16 cellular contexts compared by ENCODE assay signal in genomic region chr6:31057426-31058003, GRCh38. TPM values are rescaled to one million over a fixed set of nuclear protein-coding genes. Genes with fewer than 3 reads are reported as not detected.
DNase-seq lines count a peak whose midpoint lies in the region; FAIRE-seq and TF ChIP-seq lines count a peak whose summit lies in the region.
"Had no signal": no experiment of that assay in that cellular context is flagged by ENCODE, and none has a peak within 500 bp of the region (broad histone marks: within the 10 kb centered on the region; RNA-seq: fewer than 3 reads in every experiment).

No MANE protein-coding gene starts in this region.

- BruUV-seq in PC-9 (replicated peaks; lab: Mats Ljungman, UMichigan): no TSS peak

- no peak overlapping the region for H3K4me3 ChIP-seq in PC-9
- H3K4me3 ChIP-seq in epithelial cell of esophagus (ENCODE audit: low read length): no peak overlapping the region
- H3K4me3 ChIP-seq: BLaER1, uterus had no signal

- no peak for TF ChIP-seq CTCF in PC-9 (conservative IDR thresholded peaks at IDR 0.05)
- TF ChIP-seq CTCF in epithelial cell of esophagus (IDR thresholded peaks at IDR 0.05; ENCODE audit: insufficient read depth, low read depth, low read length, missing control alignments): no peak
- no peak for TF ChIP-seq CTCF in nephron progenitor cell (IDR thresholded peaks at IDR 0.05)

- H4K20me1 ChIP-seq in PC-9 (ENCODE audit: insufficient read depth): no peaks in the 10 kb centered on the region

- intact Hi-C loops in PC-9 (cut with micrococcal nuclease; ENCODE audit: unreplicated experiment): loop anchor here (5.0 kb wide), 1 partner anchor 50 kb away; no protein-coding TSS in a partner anchor

- no peaks in the 10 kb centered on the region for H3K36me3 Mint-ChIP-seq in nephron progenitor cell (ENCODE audit: low read depth)
- H3K36me3 Mint-ChIP-seq: naive thymus-derived CD8-positive, alpha-beta T cell had no signal

- peak overlapping the region; percentile 57 for H3K27ac ChIP-seq in PC-9
- H3K27ac ChIP-seq: BLaER1, brain microvascular endothelial cell, uterus had no signal

- no peaks in the 10 kb centered on the region for H3K79me2 ChIP-seq in PC-9 (ENCODE audit: low read depth)

- CTCF ChIA-PET in PC-9 (lab: Charles Lee): interaction anchor here (0.7 kb wide), 1 partner anchor 252 kb away, joined by 10 read pairs; no protein-coding TSS in a partner anchor

- peaks cover 43% of the 10 kb centered on the region for H3K4me1 Mint-ChIP-seq in nephron progenitor cell
- H3K4me1 Mint-ChIP-seq: naive thymus-derived CD8-positive, alpha-beta T cell had no signal

- H3K4me3 Mint-ChIP-seq in nephron progenitor cell: no peak overlapping the region
- H3K4me3 Mint-ChIP-seq: activated T-cell treated with anti-CD3 and anti-CD28 coated beads, Interleukin-2, amount 50 U/mL, for 24 hours; naive thymus-derived CD8-positive, alpha-beta T cell had no signal

- peaks cover 41% of the 10 kb centered on the region for H3F3A ChIP-seq in PC-9 (ENCODE audit: insufficient read depth, low read depth)

- no peaks in the 10 kb centered on the region for H3K9me3 Mint-ChIP-seq in nephron progenitor cell
- H3K9me3 Mint-ChIP-seq: activated T-cell treated with anti-CD3 and anti-CD28 coated beads, Interleukin-2, amount 50 U/mL, for 24 hours; naive thymus-derived CD8-positive, alpha-beta T cell had no signal

- no peaks in the 10 kb centered on the region for H3K27me3 ChIP-seq in PC-9 (ENCODE audit: insufficient read depth, low read depth)
- H3K27me3 ChIP-seq: BLaER1, brain microvascular endothelial cell, uterus had no signal

- DNase-seq in Ammon's horn (ENCODE audit: low spot score) (peak; percentile 29), PC-9 (no peak), epithelial cell of esophagus (ENCODE audit: low read depth) (peak; percentile 71), nephron progenitor cell (no peak), frontal cortex (ENCODE audit: low spot score in 2 of 2) (no peak), HUDEP-2 (lab: John Stamatoyannopoulos, UW; ENCODE audit: unreplicated experiment in 76 of 76) (no peak), mesenteric fat pad (ENCODE audit: low spot score) (no peak), COR-L47 (lab: John Stamatoyannopoulos, UW) (no peak)
- DNase-seq: activated T-cell treated with anti-CD3 and anti-CD28 coated beads, Interleukin-2, amount 50 U/mL, for 24 hours; kidney; naive thymus-derived CD8-positive, alpha-beta T cell; uterus had no signal

- H2AFZ ChIP-seq in PC-9: no peak overlapping the region

- H3K4me1 ChIP-seq in PC-9 (replicated peaks; ENCODE audit: insufficient read depth): peaks cover 43% of the 10 kb centered on the region
- H3K4me1 ChIP-seq: uterus had no signal

- peak overlapping the region; percentile 40 for H3K4me2 ChIP-seq in PC-9
- H3K4me2 ChIP-seq: BLaER1 had no signal

- peak overlapping the region; percentile 19 for H3K27ac Mint-ChIP-seq in nephron progenitor cell

- H3K27me3 Mint-ChIP-seq in nephron progenitor cell (ENCODE audit: low read depth, poor library complexity): peaks cover 27% of the 10 kb centered on the region

- POLR2A ChIA-PET in PC-9 (lab: Charles Lee; ENCODE audit: unreplicated experiment): no interaction called here

- H3K36me3 ChIP-seq in PC-9 (ENCODE audit: low read depth): no peaks in the 10 kb centered on the region
- H3K36me3 ChIP-seq: brain microvascular endothelial cell, uterus had no signal

- FAIRE-seq in frontal cortex (lab: Jason Lieb, UNC): no peak
- FAIRE-seq: G401.6, kidney had no signal

- no peaks in the 10 kb centered on the region for H3K9me2 ChIP-seq in PC-9 (ENCODE audit: insufficient read depth)

- H3K9me3 ChIP-seq in PC-9 (ENCODE audit: insufficient read depth, low read depth): no peaks in the 10 kb centered on the region
- H3K9me3 ChIP-seq: uterus had no signal

RNA-seq across cellular contexts. Expression of gene MUC22, which starts 47.2 kb away (rescaled TPM):
- total RNA-seq in PC-9 (2021): not detected in 2 replicates
- not detected for total RNA-seq in frontal cortex
- total RNA-seq in mesenteric fat pad: not detected
- total RNA-seq: kidney; naive thymus-derived CD8-positive, alpha-beta T cell; uterus had no signal

RNA-seq across cellular contexts. Expression of gene C6orf15, which starts 54.9 kb away (rescaled TPM):
- total RNA-seq in PC-9 (2021) (21.1 and 21.6 TPM in 2 replicates), frontal cortex (not detected), mesenteric fat pad (not detected)
- total RNA-seq: esophagus mucosa; kidney; naive thymus-derived CD8-positive, alpha-beta T cell had no signal

RNA-seq across cellular contexts. Expression of gene PSORS1C1, which starts 57.1 kb away (rescaled TPM):
- total RNA-seq in PC-9 (2021) (29.2 and 34.2 TPM in 2 replicates), frontal cortex (not detected), mesenteric fat pad (0.45 TPM)
- total RNA-seq: naive thymus-derived CD8-positive, alpha-beta T cell had no signal

Comparison
In these comparisons a context has a peak if more than half of its experiments do, and no peak if none do; other contexts are left out.
1. DNase-seq: peak in Ammon's horn (single experiment) and epithelial cell of esophagus (single experiment); none in PC-9 (0 of 2), nephron progenitor cell (single experiment), frontal cortex (0 of 2), HUDEP-2 (0 of 76), mesenteric fat pad (single experiment) and COR-L47 (single experiment).
2. RNA of gene C6orf15, which starts 54.9 kb away (total RNA-seq): 21.1 to 21.6 TPM in PC-9; not detected in frontal cortex (single experiment) and not detected in mesenteric fat pad (single experiment); every median in the first group is over 10 times any median in the second.
3. RNA of gene PSORS1C1, which starts 57.1 kb away (total RNA-seq): 29.2 to 34.2 TPM in PC-9; 0.45 TPM in mesenteric fat pad (single experiment) and not detected in frontal cortex (single experiment); every median in the first group is over 10 times any median in the second.